11 cellular contexts compared by ENCODE assay signal in genomic region chr5:127856310-127856709, GRCh38.
DNase-seq lines count a peak whose midpoint lies in the region; ATAC-seq and TF ChIP-seq lines count a peak whose summit lies in the region.
"Had no signal": no experiment of that assay in that cellular context is flagged by ENCODE, and none has a peak within 500 bp of the region (broad histone marks: within the 10 kb centered on the region; RNA-seq: fewer than 3 reads in every experiment).

No MANE protein-coding gene starts in this region.

- no peak overlapping the region for H2BK15ac ChIP-seq in neuronal stem cell (ENCODE audit: low read length)

- H2BK12ac ChIP-seq in neuronal stem cell (ENCODE audit: low read length), result no peak overlapping the region

- H3K4me1 ChIP-seq in neuronal stem cell (ENCODE audit: control insufficient read depth in 2 of 2, insufficient read depth in 1 of 2, low read depth in 1 of 2, low read length in 2 of 2), result no peaks in the 10 kb centered on the region

- DNase-seq in cardiac fibroblast (ENCODE audit: low read depth in 2 of 2), result peak; percentile 45 to 75
- DNase-seq in NCI-H187 (lab: John Stamatoyannopoulos, UW), result no peak
- no peak for DNase-seq in neuronal stem cell (ENCODE audit: low spot score)
- no peak for DNase-seq in superior temporal gyrus (ENCODE audit: extremely low spot score)
- no peak for DNase-seq in dedifferentiated amniotic fluid mesenchymal stem cell (ENCODE audit: extremely low spot score)
- DNase-seq: anterior cingulate cortex, NCI-H1417, substantia nigra had no signal

- no peaks in the 10 kb centered on the region for H3K27me3 ChIP-seq in neuronal stem cell (ENCODE audit: control insufficient read depth in 3 of 3, insufficient read depth in 3 of 3, low read depth in 1 of 3, low read length in 3 of 3)

- H3K4me3 ChIP-seq in cardiac fibroblast (replicated peaks in 1 of 2; ENCODE audit: low read depth in 2 of 2, low read length in 2 of 2) (no peak overlapping the region), neuronal stem cell (ENCODE audit: low read length in 2 of 2) (no peak overlapping the region)

- no peaks in the 10 kb centered on the region for H3K79me1 ChIP-seq in neuronal stem cell (ENCODE audit: low read depth, low read length)

- no peak overlapping the region for H2AFZ ChIP-seq in neuronal stem cell (ENCODE audit: low read length)

- no peak overlapping the region for H3K27ac ChIP-seq in neuronal stem cell (replicated peaks; ENCODE audit: low read length)

- H3K4ac ChIP-seq in neuronal stem cell (ENCODE audit: low read length), result no peak overlapping the region

- TF ChIP-seq CTCF in cardiac fibroblast (IDR thresholded peaks at IDR 0.05; ENCODE audit: low read depth, low read length), result no peak

- no peak overlapping the region for H4K91ac ChIP-seq in neuronal stem cell (ENCODE audit: low read depth, low read length, poor library complexity)

- no peak overlapping the region for H4K8ac ChIP-seq in neuronal stem cell (ENCODE audit: low read depth, low read length)

- H2AK5ac ChIP-seq in neuronal stem cell (ENCODE audit: low read depth, low read length), result no peak overlapping the region

- H3K9me3 ChIP-seq in neuronal stem cell (replicated peaks in 1 of 2; ENCODE audit: control insufficient read depth in 2 of 2, insufficient read depth in 1 of 2, low read depth in 1 of 2, low read length in 2 of 2), result peaks cover 0 to 10% of the 10 kb centered on the region in 2 donors

- H3K23ac ChIP-seq in neuronal stem cell (ENCODE audit: low read depth, low read length, poor library complexity), result no peak overlapping the region

- no peaks in the 10 kb centered on the region for H3K36me3 ChIP-seq in neuronal stem cell (replicated peaks in 1 of 2; ENCODE audit: control insufficient read depth in 2 of 2, insufficient read depth in 2 of 2, low read length in 2 of 2)

- no peak overlapping the region for H3K14ac ChIP-seq in neuronal stem cell (ENCODE audit: low read length)

- H2BK5ac ChIP-seq in neuronal stem cell (ENCODE audit: low read length), result no peak overlapping the region

- no peak overlapping the region for H2BK120ac ChIP-seq in neuronal stem cell (ENCODE audit: low read depth, low read length)

- ATAC-seq in GM18508 (IDR thresholded peaks at IDR 0.05; ENCODE audit: insufficient read depth, unreplicated experiment) (peak; percentile 74), GM21423 (IDR thresholded peaks at IDR 0.05; ENCODE audit: unreplicated experiment) (peak; percentile 94), HG03159 (IDR thresholded peaks at IDR 0.05; ENCODE audit: unreplicated experiment) (peak; percentile 79)

- H3K9ac ChIP-seq in neuronal stem cell (ENCODE audit: low read depth, low read length, poor library complexity), result no peak overlapping the region

- no peak overlapping the region for H3K4me2 ChIP-seq in neuronal stem cell (ENCODE audit: insufficient read depth, low read length, poor library complexity, severe bottlenecking)

- H3K18ac ChIP-seq in neuronal stem cell (ENCODE audit: low read length), result no peak overlapping the region

Comparison
In these comparisons a context has a peak if more than half of its experiments do, and no peak if none do; other contexts are left out.
1. DNase-seq: peak in cardiac fibroblast (2 of 2); none in NCI-H187 (0 of 2), neuronal stem cell (single experiment), superior temporal gyrus (single experiment) and dedifferentiated amniotic fluid mesenchymal stem cell (single experiment).
2. Peak in every context shown above with its lines, with median percentiles within 50 percentile points of each other: ATAC-seq.